ENCODE assay signal across 11 cellular contexts in genomic region chr6:21371676-21372161, GRCh38.
A peak's percentile ranks its signal among the peaks of the same experiment; 100 is the strongest.
DNase-seq lines count a peak whose midpoint lies in the region; ATAC-seq and TF ChIP-seq lines count a peak whose summit lies in the region.
"Had no signal": no experiment of that assay in that cellular context is flagged by ENCODE, and none has a peak within 500 bp of the region (broad histone marks: within the 10 kb centered on the region; RNA-seq: fewer than 3 reads in every experiment).

No MANE protein-coding gene starts in this region.

- no peak overlapping the region for H3K4me3 ChIP-seq in HUES48 (ENCODE audit: low read depth, low read length)
- H3K4me3 ChIP-seq in choroid plexus epithelial cell (ENCODE audit: low read depth, low read length) = no peak overlapping the region
- no peak overlapping the region for H3K4me3 ChIP-seq in lower lobe of right lung
- H3K4me3 ChIP-seq in tibial nerve = no peak overlapping the region
- H3K4me3 ChIP-seq in WERI-Rb-1 (ENCODE audit: low read depth, low read length) = no peak overlapping the region
- H3K4me3 ChIP-seq in colonic mucosa = no peak overlapping the region
- H3K4me3 ChIP-seq: esophagus muscularis mucosa had no signal

- WGBS in tibial nerve, 2 donors = 8 to 14% methylated on average over 6 of the region's 6 CpGs

- peak; percentile 60 to 80 for ATAC-seq in lower lobe of right lung
- no peak for ATAC-seq in GM18873 (IDR thresholded peaks at IDR 0.05; ENCODE audit: low FRiP score, unreplicated experiment)

- TF ChIP-seq CTCF in choroid plexus epithelial cell (conservative IDR thresholded peaks at IDR 0.05; ENCODE audit: low read depth, low read length) (no peak), lower lobe of right lung (IDR thresholded peaks at IDR 0.05) (no peak), tibial nerve (IDR thresholded peaks at IDR 0.05) (no peak), WERI-Rb-1 (IDR thresholded peaks at IDR 0.05; ENCODE audit: low read depth, low read length) (no peak), colonic mucosa (IDR thresholded peaks at IDR 0.05) (no peak)

- H3K27me3 ChIP-seq in HUES48 (ENCODE audit: control insufficient read depth, insufficient read depth, low read length) (no peaks in the 10 kb centered on the region), lower lobe of right lung (ENCODE audit: low read depth) (no peaks in the 10 kb centered on the region), tibial nerve (no peaks in the 10 kb centered on the region), WERI-Rb-1 (ENCODE audit: insufficient read depth, low read depth, severe bottlenecking) (no peaks in the 10 kb centered on the region), colonic mucosa (no peaks in the 10 kb centered on the region)
- H3K27me3 ChIP-seq: esophagus muscularis mucosa had no signal

- H3K9ac ChIP-seq in HUES48 (ENCODE audit: low read depth, low read length) (no peak overlapping the region), colonic mucosa (ENCODE audit: low read depth in 2 of 2, low read length in 2 of 2) (no peak overlapping the region)

- H3K9me3 ChIP-seq in HUES48 (ENCODE audit: control insufficient read depth, insufficient read depth, low read length) (no peaks in the 10 kb centered on the region), lower lobe of right lung (no peaks in the 10 kb centered on the region), tibial nerve (no peaks in the 10 kb centered on the region), WERI-Rb-1 (ENCODE audit: severe bottlenecking) (no peaks in the 10 kb centered on the region), colonic mucosa (no peaks in the 10 kb centered on the region)
- H3K9me3 ChIP-seq: esophagus muscularis mucosa had no signal

- H3K4me1 ChIP-seq in HUES48 (ENCODE audit: control insufficient read depth, insufficient read depth, low read length) = peaks cover 25% of the 10 kb centered on the region
- H3K4me1 ChIP-seq in lower lobe of right lung = no peaks in the 10 kb centered on the region
- peaks cover 0 to 11% (median 8%) of the 10 kb centered on the region in 4 donors for H3K4me1 ChIP-seq in tibial nerve
- no peaks in the 10 kb centered on the region for H3K4me1 ChIP-seq in colonic mucosa

- H3K27ac ChIP-seq in HUES48 (ENCODE audit: low read depth, low read length) = peak overlapping the region; percentile 0
- H3K27ac ChIP-seq in lower lobe of right lung = peak overlapping the region; percentile 2
- peak overlapping the region in 3 of 4 donors; percentile 12 to 69 (median 67) for H3K27ac ChIP-seq in tibial nerve
- no peak overlapping the region for H3K27ac ChIP-seq in WERI-Rb-1
- no peak overlapping the region for H3K27ac ChIP-seq in colonic mucosa
- H3K27ac ChIP-seq: esophagus muscularis mucosa had no signal

- DNase-seq in choroid plexus epithelial cell (ENCODE audit: low read depth) (peak; percentile 80), lower lobe of right lung (no peak), tibial nerve (ENCODE audit: low spot score in 2 of 2) (no peak), WERI-Rb-1 (no peak), colonic mucosa (no peak), NCI-H146 (lab: John Stamatoyannopoulos, UW) (no peak)
- DNase-seq: amniotic stem cell; stimulated activated CD4-positive, alpha-beta T cell treated with anti-CD3 and anti-CD28 coated beads, Interleukin-12 subunit alpha, Interleukin-12 subunit beta, amount 100 ng/mL, for 4 hours had no signal

- intact Hi-C loops in lower lobe of right lung (cut with DNase I) = no loop called here
- intact Hi-C loops in colonic mucosa (cut with DNase I) = no loop called here

- no peak for TF ChIP-seq EP300 in tibial nerve (IDR thresholded peaks at IDR 0.05)

- TF ChIP-seq POLR2A in tibial nerve (IDR thresholded peaks at IDR 0.05) = no peak

- H3K36me3 ChIP-seq in HUES48 (ENCODE audit: control insufficient read depth, insufficient read depth, low read length) = no peaks in the 10 kb centered on the region
- H3K36me3 ChIP-seq in lower lobe of right lung = no peaks in the 10 kb centered on the region
- H3K36me3 ChIP-seq in tibial nerve = no peaks in the 10 kb centered on the region
- no peaks in the 10 kb centered on the region for H3K36me3 ChIP-seq in WERI-Rb-1
- no peaks in the 10 kb centered on the region for H3K36me3 ChIP-seq in colonic mucosa
- H3K36me3 ChIP-seq: esophagus muscularis mucosa had no signal

Comparison
In these comparisons a context has a peak if more than half of its experiments do, and no peak if none do; other contexts are left out.
1. H3K27ac ChIP-seq: peak in HUES48 (single experiment), lower lobe of right lung (single experiment) and tibial nerve (3 of 4); none in WERI-Rb-1 (single experiment) and colonic mucosa (single experiment).